9 cellular contexts compared by ENCODE assay signal in genomic region chr2:239398536-239398935, GRCh38. TPM values are rescaled to one million over a fixed set of nuclear protein-coding genes. Genes with fewer than 3 reads are reported as not detected.
DNase-seq lines count a peak whose midpoint lies in the region; ATAC-seq, FAIRE-seq and TF ChIP-seq lines count a peak whose summit lies in the region.
"Had no signal": no experiment of that assay in that cellular context is flagged by ENCODE, and none has a peak within 500 bp of the region (broad histone marks: within the 10 kb centered on the region; RNA-seq: fewer than 3 reads in every experiment).

No MANE protein-coding gene starts in this region.

- H3K36me3 ChIP-seq in BE2C (0 out of 2 replicates have a peak, but pooled peaks cover 4% of the 10 kb centered on the region), H7 (replicated peaks; ENCODE audit: control insufficient read depth, insufficient read depth, low read length) (no peaks in the 10 kb centered on the region; the same call in 1 of the 2 replicates), small intestine (ENCODE audit: control insufficient read depth in 2 of 2, insufficient read depth in 2 of 2, low read length in 2 of 2) (peaks cover 0 to 2% of the 10 kb centered on the region in 2 donors)

- H3K27me3 Mint-ChIP-seq in neural crest cell (ENCODE audit: low read depth): no peaks in the 10 kb centered on the region

- DNase-seq in BE2C: peak; percentile 67
- DNase-seq in H7: peak; percentile 65
- DNase-seq in astrocyte of the cerebellum (ENCODE audit: low read depth): no peak
- no peak for DNase-seq in neural crest cell (ENCODE audit: low read depth, low spot score)
- DNase-seq in CD1c-positive myeloid dendritic cell (ENCODE audit: extremely low spot score): no peak
- DNase-seq in small intestine: no peak
- DNase-seq in NCI-H524 treated with DMSO at 0.1 percent for 48 hours (lab: John Stamatoyannopoulos, UW): no peak
- DNase-seq: stimulated activated CD4-positive, alpha-beta T cell treated with anti-CD3 and anti-CD28 coated beads, Interleukin-2, amount 100 ng/mL, for 48 hours had no signal

- no peaks in the 10 kb centered on the region for H3K36me3 Mint-ChIP-seq in neural crest cell (ENCODE audit: low read depth)

- 74 to 77% (median 77%) methylated on average over 11 of the region's 11 CpGs for WGBS in small intestine, 3 donors

- in situ Hi-C loops in astrocyte of the cerebellum (cut with HindIII; ENCODE audit: low sequenced_read_pairs): no loop called here

- H3K9me3 Mint-ChIP-seq in neural crest cell: no peaks in the 10 kb centered on the region

- H3K27me3 ChIP-seq in BE2C: no peaks in the 10 kb centered on the region
- no peaks in the 10 kb centered on the region for H3K27me3 ChIP-seq in H7 (ENCODE audit: control insufficient read depth, insufficient read depth, low read length)
- H3K27me3 ChIP-seq in small intestine (ENCODE audit: control insufficient read depth in 2 of 2, insufficient read depth in 2 of 2, low read length in 2 of 2): no peaks in the 10 kb centered on the region

- no peak overlapping the region for H3K27ac Mint-ChIP-seq in neural crest cell (ENCODE audit: unreplicated experiment)

- FAIRE-seq in small intestine (lab: Jason Lieb, UNC): no peak

- H3K4me3 Mint-ChIP-seq in neural crest cell: peak overlapping the region; percentile 96

- no peak for TF ChIP-seq CTCF in BE2C (IDR thresholded peaks at IDR 0.05; ENCODE audit: low read depth, low read length)
- no peak for TF ChIP-seq CTCF in astrocyte of the cerebellum (IDR thresholded peaks at IDR 0.05; ENCODE audit: low read depth, low read length, missing control alignments)
- TF ChIP-seq CTCF in neural crest cell (conservative IDR thresholded peaks at IDR 0.05): no peak

- H3K4me3 ChIP-seq in BE2C (ENCODE audit: low read depth, low read length) (peak overlapping the region; percentile 79), H7 (ENCODE audit: insufficient read depth, low read depth, low read length) (no peak overlapping the region), astrocyte of the cerebellum (ENCODE audit: low read depth, low read length) (peak overlapping the region; percentile 48), small intestine (ENCODE audit: low read depth in 1 of 2, low read length in 2 of 2) (no peak overlapping the region)

- H3K27ac ChIP-seq in small intestine (ENCODE audit: low read depth in 1 of 2, low read length in 1 of 2): no peak overlapping the region

- no peaks in the 10 kb centered on the region; the same call in 1 of the 2 replicates for H3K9me3 ChIP-seq in BE2C
- H3K9me3 ChIP-seq in small intestine (ENCODE audit: control insufficient read depth, low read depth): no peaks in the 10 kb centered on the region

- no peak for ATAC-seq in GM21367 (IDR thresholded peaks at IDR 0.05; ENCODE audit: unreplicated experiment)

- H3K4me1 ChIP-seq in BE2C: peaks cover 3% of the 10 kb centered on the region; the same call in 1 of the 2 replicates
- peaks cover 0 to 5% of the 10 kb centered on the region in 2 donors for H3K4me1 ChIP-seq in small intestine (ENCODE audit: control insufficient read depth in 2 of 2, insufficient read depth in 1 of 2, low read depth in 1 of 2, low read length in 1 of 2)

- peaks cover 67% of the 10 kb centered on the region for H3K4me1 Mint-ChIP-seq in neural crest cell

RNA-seq across cellular contexts. Expression of gene HDAC4, which starts 2.3 kb away (rescaled TPM):
- 9.3 TPM for polyA plus RNA-seq in BE2C (2012; ENCODE audit: insufficient read depth, insufficient read length, low read depth)
- total RNA-seq in H7 (2014; rRNA removed; shearing (Covaris generic)): 18.1 and 28.5 TPM in 2 replicates
- 50.7 and 52.1 TPM in 2 replicates for total RNA-seq in neural crest cell
- 10 to 100 TPM in 1 of 3 donors, 1 to 10 TPM in 2; 3.1 to 11.3 (median 4.6) TPM for polyA plus RNA-seq in small intestine

Comparison
In these comparisons a context has a peak if more than half of its experiments do, and no peak if none do; other contexts are left out.
1. DNase-seq: peak in BE2C (single experiment) and H7 (single experiment); none in astrocyte of the cerebellum (single experiment), neural crest cell (single experiment), CD1c-positive myeloid dendritic cell (single experiment), small intestine (single experiment) and NCI-H524 treated with DMSO at 0.1 percent for 48 hours (single experiment).
2. H3K4me3 ChIP-seq: peak in BE2C (single experiment) and astrocyte of the cerebellum (single experiment); none in H7 (single experiment) and small intestine (0 of 2).